15 cellular contexts compared by ENCODE assay signal in the genomic region with DNA sequence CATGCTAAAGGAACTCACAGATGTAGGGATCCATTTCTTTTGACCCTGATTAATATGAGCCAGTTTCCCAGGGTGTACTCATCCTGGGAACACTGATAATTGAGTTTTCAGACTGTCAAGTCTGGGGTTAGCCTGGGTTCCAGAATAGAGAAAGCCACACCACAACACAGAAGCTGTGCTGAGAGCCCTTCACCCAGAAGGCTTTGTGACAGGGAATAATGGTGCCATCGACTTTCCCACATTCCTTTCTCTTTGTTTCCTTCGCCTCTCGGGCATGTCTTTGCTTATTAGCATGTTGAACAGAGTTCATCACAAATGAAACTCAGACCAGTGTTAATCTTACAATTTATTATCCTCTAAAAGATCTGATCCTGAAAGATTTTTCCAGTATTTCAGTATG.
A peak's percentile ranks its signal among the peaks of the same experiment; 100 is the strongest.
DNase-seq lines count a peak whose midpoint lies in the region; ATAC-seq and TF ChIP-seq lines count a peak whose summit lies in the region.
"Had no signal": no experiment of that assay in that cellular context is flagged by ENCODE, and none has a peak within 500 bp of the region (broad histone marks: within the 10 kb centered on the region; RNA-seq: fewer than 3 reads in every experiment).

No MANE protein-coding gene starts in this region.

- no peak for ATAC-seq in left lung
- ATAC-seq: activated T-cell treated with anti-CD3 and anti-CD28 coated beads, Interleukin-2, amount 50 U/mL, for 4 hours; SK-N-SH treated with all-trans-retinoic acid at 6 μM for 48 hours had no signal

- H2AFZ ChIP-seq in mammary epithelial cell (ENCODE audit: low read depth, low read length), result peak overlapping the region; percentile 12

- no peaks in the 10 kb centered on the region for H3K79me2 ChIP-seq in mammary epithelial cell (ENCODE audit: insufficient read depth, low read length)

- H3K27me3 ChIP-seq in HUES48 (ENCODE audit: control insufficient read depth, insufficient read depth, low read length), result no peaks in the 10 kb centered on the region
- H3K27me3 ChIP-seq in mammary epithelial cell (ENCODE audit: insufficient read depth, low read length), result no peaks in the 10 kb centered on the region
- no peaks in the 10 kb centered on the region for H3K27me3 ChIP-seq in left lung
- H3K27me3 ChIP-seq in subcutaneous abdominal adipose tissue (ENCODE audit: control insufficient read depth in 5 of 5, insufficient read depth in 4 of 5, low read length in 5 of 5), result no peaks in the 10 kb centered on the region
- H3K27me3 ChIP-seq: neutrophil had no signal

- H3K27me3 Mint-ChIP-seq in activated T-helper 1 cell treated with anti-CD3 and anti-CD28 coated beads, Interleukin-12 subunit alpha, Interleukin-12 subunit beta, Interleukin-2, Interleukin-4 antibody, amounts not matched to agents 30 ng/mL and 10 ng/mL and 1 ng/mL, durations not matched to agents 14 hours and 24 hours and 36 hours (ENCODE audit: insufficient read depth), result no peaks in the 10 kb centered on the region

- peak overlapping the region; percentile 25 for H3K27ac ChIP-seq in HUES48 (ENCODE audit: low read depth, low read length)
- peak overlapping the region; percentile 26 for H3K27ac ChIP-seq in mammary epithelial cell (ENCODE audit: insufficient read depth, low read depth, low read length)
- peak overlapping the region; percentile 76 to 86 for H3K27ac ChIP-seq in left lung
- peak overlapping the region; percentile 89 for H3K27ac ChIP-seq in subcutaneous abdominal adipose tissue (ENCODE audit: low read depth, low read length)
- H3K27ac ChIP-seq: C4-2B had no signal

- H3K4me3 Mint-ChIP-seq in activated T-helper 1 cell treated with anti-CD3 and anti-CD28 coated beads, Interleukin-12 subunit alpha, Interleukin-12 subunit beta, Interleukin-2, Interleukin-4 antibody, amounts not matched to agents 30 ng/mL and 10 ng/mL and 1 ng/mL, durations not matched to agents 14 hours and 24 hours and 36 hours, result no peak overlapping the region
- H3K4me3 Mint-ChIP-seq: activated T-cell treated with anti-CD3 and anti-CD28 coated beads, Interleukin-2, amount 50 U/mL, for 4 hours had no signal

- TF ChIP-seq CTCF in mammary epithelial cell (conservative IDR thresholded peaks at IDR 0.05 in 1 of 2, IDR thresholded peaks at IDR 0.05 in 1 of 2; ENCODE audit: extremely low read depth in 1 of 2, insufficient read depth in 1 of 2, low read depth in 1 of 2, low read length in 2 of 2), result no peak
- TF ChIP-seq CTCF in left lung (IDR thresholded peaks at IDR 0.05), result no peak

- no peaks in the 10 kb centered on the region for H3K9me3 Mint-ChIP-seq in activated T-helper 1 cell treated with anti-CD3 and anti-CD28 coated beads, Interleukin-12 subunit alpha, Interleukin-12 subunit beta, Interleukin-2, Interleukin-4 antibody, amounts not matched to agents 30 ng/mL and 10 ng/mL and 1 ng/mL, durations not matched to agents 14 hours and 24 hours and 36 hours
- H3K9me3 Mint-ChIP-seq: activated T-cell treated with anti-CD3 and anti-CD28 coated beads, Interleukin-2, amount 50 U/mL, for 4 hours had no signal

- 20% methylated on average over 3 of the region's 3 CpGs for WGBS in mammary epithelial cell (ENCODE audit: low coverage, missing lambda C conversion rate)

- intact Hi-C loops in mammary epithelial cell (cut with micrococcal nuclease), result no loop called here
- intact Hi-C loops in left lung (cut with DNase I), result no loop called here
- intact Hi-C loops in activated T-helper 1 cell treated with anti-CD3 and anti-CD28 coated beads, Interleukin-12 subunit alpha, Interleukin-12 subunit beta, Interleukin-2, Interleukin-4 antibody, amounts not matched to agents 30 ng/mL and 10 ng/mL and 1 ng/mL, durations not matched to agents 14 hours and 24 hours and 36 hours (cut with micrococcal nuclease), result no loop called here

- H3K4me1 ChIP-seq in HUES48 (ENCODE audit: control insufficient read depth, insufficient read depth, low read length) (peaks cover 80% of the 10 kb centered on the region), mammary epithelial cell (ENCODE audit: insufficient read depth, low read length) (peaks cover 39% of the 10 kb centered on the region), left lung (peaks cover 71 to 100% of the 10 kb centered on the region in 2 donors), subcutaneous abdominal adipose tissue (ENCODE audit: control insufficient read depth in 5 of 5, insufficient read depth in 5 of 5, low read length in 5 of 5) (peaks cover 20 to 99% (median 89%) of the 10 kb centered on the region in 5 donors)

- dilution Hi-C loops in mammary epithelial cell (cut with HindIII; ENCODE audit: low sequenced_read_pairs), result no loop called here

- H3K4me2 ChIP-seq in mammary epithelial cell (ENCODE audit: insufficient read depth, low read depth, low read length), result peak overlapping the region; percentile 58

- no TSS peak for BruUV-seq in mammary epithelial cell (replicated peaks; lab: Mats Ljungman, UMichigan)

- no peaks in the 10 kb centered on the region for H3K36me3 Mint-ChIP-seq in activated T-helper 1 cell treated with anti-CD3 and anti-CD28 coated beads, Interleukin-12 subunit alpha, Interleukin-12 subunit beta, Interleukin-2, Interleukin-4 antibody, amounts not matched to agents 30 ng/mL and 10 ng/mL and 1 ng/mL, durations not matched to agents 14 hours and 24 hours and 36 hours (ENCODE audit: low read depth)

- H3K9ac ChIP-seq in HUES48 (ENCODE audit: low read depth, low read length) (no peak overlapping the region), mammary epithelial cell (ENCODE audit: insufficient read depth, low read length) (no peak overlapping the region), subcutaneous abdominal adipose tissue (ENCODE audit: low read length in 5 of 5) (peak overlapping the region in 2 of 5 donors; percentile 39 to 57)

- H3K4me1 Mint-ChIP-seq in activated T-helper 1 cell treated with anti-CD3 and anti-CD28 coated beads, Interleukin-12 subunit alpha, Interleukin-12 subunit beta, Interleukin-2, Interleukin-4 antibody, amounts not matched to agents 30 ng/mL and 10 ng/mL and 1 ng/mL, durations not matched to agents 14 hours and 24 hours and 36 hours (ENCODE audit: low read depth), result peaks cover 16% of the 10 kb centered on the region

- H3K9me3 ChIP-seq in HUES48 (ENCODE audit: control insufficient read depth, insufficient read depth, low read length) (no peaks in the 10 kb centered on the region), mammary epithelial cell (replicated peaks; ENCODE audit: insufficient read depth, low read length) (no peaks in the 10 kb centered on the region), left lung (no peaks in the 10 kb centered on the region), subcutaneous abdominal adipose tissue (ENCODE audit: control insufficient read depth in 5 of 5, low read length in 5 of 5) (no peaks in the 10 kb centered on the region)
- H3K9me3 ChIP-seq: neutrophil had no signal

- no peak overlapping the region for H3K27ac Mint-ChIP-seq in activated T-helper 1 cell treated with anti-CD3 and anti-CD28 coated beads, Interleukin-12 subunit alpha, Interleukin-12 subunit beta, Interleukin-2, Interleukin-4 antibody, amounts not matched to agents 30 ng/mL and 10 ng/mL and 1 ng/mL, durations not matched to agents 14 hours and 24 hours and 36 hours

- no peak overlapping the region for H3K4me3 ChIP-seq in HUES48 (ENCODE audit: low read depth, low read length)
- H3K4me3 ChIP-seq in mammary epithelial cell (replicated peaks in 1 of 3; ENCODE audit: insufficient read depth in 1 of 3, low read depth in 2 of 3, low read length in 3 of 3), result no peak overlapping the region
- H3K4me3 ChIP-seq in left lung, result no peak overlapping the region
- no peak overlapping the region for H3K4me3 ChIP-seq in subcutaneous abdominal adipose tissue (ENCODE audit: low read depth in 1 of 5, low read length in 5 of 5)

- DNase-seq in mammary epithelial cell (no peak), left lung (no peak), DMS 273 treated with DMSO at 0.1 percent for 48 hours (lab: John Stamatoyannopoulos, UW) (no peak), MV-4-11 (lab: John Stamatoyannopoulos, UW) (no peak), GDM1 (lab: John Stamatoyannopoulos, UW) (no peak)
- DNase-seq in activated T-helper 1 cell treated with anti-CD3 and anti-CD28 coated beads, Interleukin-12 subunit alpha, Interleukin-12 subunit beta, Interleukin-2, Interleukin-4 antibody, amounts not matched to agents 30 ng/mL and 10 ng/mL and 1 ng/mL, durations not matched to agents 14 hours and 24 hours and 36 hours (ENCODE audit: low spot score), result no peak
- DNase-seq: activated CD4-positive, CD25-positive, alpha-beta regulatory T cell treated with anti-CD3 and anti-CD28 coated beads, Interleukin-2, amount 50 U/mL, for 72 hours; activated T-cell treated with anti-CD3 and anti-CD28 coated beads, Interleukin-2, amount 50 U/mL, for 4 hours; foreskin melanocyte; kidney glomerular epithelial cell had no signal

- H3K36me3 ChIP-seq in HUES48 (ENCODE audit: control insufficient read depth, insufficient read depth, low read length) (0 out of 2 replicates have a peak, but pooled peaks cover 4% of the 10 kb centered on the region), mammary epithelial cell (ENCODE audit: insufficient read depth, low read length) (no peaks in the 10 kb centered on the region), left lung (peaks cover 0 to 3% of the 10 kb centered on the region in 2 donors), subcutaneous abdominal adipose tissue (ENCODE audit: control insufficient read depth in 5 of 5, insufficient read depth in 5 of 5, low read length in 5 of 5) (peaks cover 0 to 5% (median 0%) of the 10 kb centered on the region in 5 donors)

- CTCF ChIA-PET in mammary epithelial cell (lab: Charles Lee; ENCODE audit: low non-redundant PET), result interaction anchor here (0.5 kb wide), 1 partner anchor 19 kb away, joined by 4 read pairs; no protein-coding TSS in a partner anchor

- in situ Hi-C loops in mammary epithelial cell (cut with MboI; ENCODE audit: low sequenced_read_pairs in 2 of 2), result loop anchor here in 1 of 2 donors (5.0 kb wide), 1 partner anchor 54 kb away; no protein-coding TSS in a partner anchor

- H4K20me1 ChIP-seq in mammary epithelial cell (ENCODE audit: insufficient read depth, low read length), result no peaks in the 10 kb centered on the region

Comparison
In these comparisons a context has a peak if more than half of its experiments do, and no peak if none do; other contexts are left out.
1. H3K27ac ChIP-seq: peak in every context shown above with its lines; median percentile 89 in subcutaneous abdominal adipose tissue; 81 in left lung; 26 in mammary epithelial cell; 25 in HUES48.